ENCODE assay signal across 11 cellular contexts in the genomic region with DNA sequence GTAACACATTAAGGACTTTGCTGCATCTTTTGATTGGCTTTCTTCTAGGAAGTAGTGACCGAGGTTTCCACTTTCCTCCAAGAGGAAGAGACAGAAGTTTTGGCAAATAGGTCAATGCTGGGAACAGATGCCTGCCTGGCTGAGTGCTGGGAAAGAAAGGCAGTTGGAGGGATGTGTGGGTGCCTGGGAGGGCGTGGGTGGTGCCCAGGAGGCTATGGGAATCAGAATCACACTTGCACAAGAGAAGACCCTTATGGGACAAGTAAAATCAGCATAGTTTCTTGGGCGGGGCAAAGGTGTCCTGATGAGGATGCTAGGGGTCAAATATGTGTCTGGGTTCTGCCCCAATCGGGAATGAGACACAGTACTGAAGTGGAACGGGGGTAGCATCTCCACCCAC. TPM values are rescaled to one million over a fixed set of nuclear protein-coding genes. Genes with fewer than 3 reads are reported as not detected.
DNase-seq lines count a peak whose midpoint lies in the region; ATAC-seq and TF ChIP-seq lines count a peak whose summit lies in the region.
"Had no signal": no experiment of that assay in that cellular context is flagged by ENCODE, and none has a peak within 500 bp of the region (broad histone marks: within the 10 kb centered on the region; RNA-seq: fewer than 3 reads in every experiment).

No MANE protein-coding gene starts in this region.

- H3K27ac Mint-ChIP-seq in activated T-cell treated with anti-CD3 and anti-CD28 coated beads, Interleukin-2, amount 50 U/mL, for 24 hours = no peak overlapping the region
- peak overlapping the region; percentile 53 for H3K27ac Mint-ChIP-seq in T-helper 17 cell
- no peak overlapping the region for H3K27ac Mint-ChIP-seq in stimulated activated effector memory CD8-positive, alpha-beta T cell treated with anti-CD3 and anti-CD28 coated beads, Interleukin-12 subunit alpha, Interleukin-12 subunit beta, amount 100 ng/mL, for 72 hours

- peaks cover 68% of the 10 kb centered on the region for H3K36me3 Mint-ChIP-seq in activated T-cell treated with anti-CD3 and anti-CD28 coated beads, Interleukin-2, amount 50 U/mL, for 24 hours (ENCODE audit: low read depth)
- no peaks in the 10 kb centered on the region for H3K36me3 Mint-ChIP-seq in T-helper 17 cell (ENCODE audit: low read depth)
- peaks cover 70% of the 10 kb centered on the region for H3K36me3 Mint-ChIP-seq in stimulated activated effector memory CD8-positive, alpha-beta T cell treated with anti-CD3 and anti-CD28 coated beads, Interleukin-12 subunit alpha, Interleukin-12 subunit beta, amount 100 ng/mL, for 72 hours

- no peaks in the 10 kb centered on the region for H3K27me3 Mint-ChIP-seq in activated T-cell treated with anti-CD3 and anti-CD28 coated beads, Interleukin-2, amount 50 U/mL, for 24 hours
- H3K27me3 Mint-ChIP-seq in T-helper 17 cell = no peaks in the 10 kb centered on the region

- ATAC-seq in T-helper 17 cell = no peak
- ATAC-seq in gastroesophageal sphincter = no peak
- no peak for ATAC-seq in stimulated activated effector memory CD8-positive, alpha-beta T cell treated with anti-CD3 and anti-CD28 coated beads, Interleukin-12 subunit alpha, Interleukin-12 subunit beta, amount 100 ng/mL, for 72 hours
- ATAC-seq in HG03280 (IDR thresholded peaks at IDR 0.05; ENCODE audit: unreplicated experiment) = no peak

- no peak for TF ChIP-seq POLR2A in gastroesophageal sphincter (IDR thresholded peaks at IDR 0.05)

- H3K36me3 ChIP-seq in gastroesophageal sphincter = peaks cover 0 to 68% of the 10 kb centered on the region in 2 donors

- peak overlapping the region in 3 of 4 donors; percentile 86 to 89 (median 88) for H3K27ac ChIP-seq in gastroesophageal sphincter

- DNase-seq in activated T-cell treated with anti-CD3 and anti-CD28 coated beads, Interleukin-2, amount 50 U/mL, for 24 hours = no peak
- DNase-seq in activated T-cell treated with anti-CD3 and anti-CD28 coated beads for 4 hours = no peak
- DNase-seq in T-helper 17 cell = no peak
- no peak for DNase-seq in stimulated activated effector memory CD8-positive, alpha-beta T cell treated with anti-CD3 and anti-CD28 coated beads, Interleukin-12 subunit alpha, Interleukin-12 subunit beta, amount 100 ng/mL, for 72 hours (ENCODE audit: low spot score in 2 of 2)
- no peak for DNase-seq in NCI-H1092 (lab: John Stamatoyannopoulos, UW)
- DNase-seq in NCI-H2171 (lab: John Stamatoyannopoulos, UW) = no peak
- DNase-seq: activated CD8-positive, alpha-beta memory T cell treated with anti-CD3 and anti-CD28 coated beads, Interleukin-2, amount 50 U/mL, for 48 hours; left ventricle myocardium inferior; NCI-H524 had no signal

- 59 to 62% methylated on average over 5 of the region's 5 CpGs for WGBS in gastroesophageal sphincter (ENCODE audit: low coverage in 1 of 2), 2 donors

- H3K4me1 Mint-ChIP-seq in activated T-cell treated with anti-CD3 and anti-CD28 coated beads, Interleukin-2, amount 50 U/mL, for 24 hours (ENCODE audit: low read depth) = peaks cover 32% of the 10 kb centered on the region
- peaks cover 20% of the 10 kb centered on the region for H3K4me1 Mint-ChIP-seq in T-helper 17 cell
- H3K4me1 Mint-ChIP-seq in stimulated activated effector memory CD8-positive, alpha-beta T cell treated with anti-CD3 and anti-CD28 coated beads, Interleukin-12 subunit alpha, Interleukin-12 subunit beta, amount 100 ng/mL, for 72 hours = peaks cover 19% of the 10 kb centered on the region

- H3K9me3 ChIP-seq in T-helper 17 cell (ENCODE audit: control insufficient read depth, low read length, poor library complexity, severe bottlenecking) (no peaks in the 10 kb centered on the region), gastroesophageal sphincter (no peaks in the 10 kb centered on the region)
- H3K9me3 ChIP-seq: left ventricle myocardium inferior had no signal

- no peaks in the 10 kb centered on the region for H3K9me3 Mint-ChIP-seq in activated T-cell treated with anti-CD3 and anti-CD28 coated beads, Interleukin-2, amount 50 U/mL, for 24 hours
- H3K9me3 Mint-ChIP-seq in stimulated activated effector memory CD8-positive, alpha-beta T cell treated with anti-CD3 and anti-CD28 coated beads, Interleukin-12 subunit alpha, Interleukin-12 subunit beta, amount 100 ng/mL, for 72 hours = no peaks in the 10 kb centered on the region

- no peaks in the 10 kb centered on the region for H3K27me3 ChIP-seq in gastroesophageal sphincter

- peaks cover 0 to 24% (median 6%) of the 10 kb centered on the region in 3 donors for H3K4me1 ChIP-seq in gastroesophageal sphincter

- peak overlapping the region; percentile 85 for H3K4me3 Mint-ChIP-seq in activated T-cell treated with anti-CD3 and anti-CD28 coated beads, Interleukin-2, amount 50 U/mL, for 24 hours
- peak overlapping the region; percentile 93 for H3K4me3 Mint-ChIP-seq in T-helper 17 cell
- H3K4me3 Mint-ChIP-seq in stimulated activated effector memory CD8-positive, alpha-beta T cell treated with anti-CD3 and anti-CD28 coated beads, Interleukin-12 subunit alpha, Interleukin-12 subunit beta, amount 100 ng/mL, for 72 hours = peak overlapping the region; percentile 82

- no peak overlapping the region for H3K4me3 ChIP-seq in gastroesophageal sphincter

- TF ChIP-seq CTCF in gastroesophageal sphincter (IDR thresholded peaks at IDR 0.05) = no peak

- no peak for TF ChIP-seq EP300 in gastroesophageal sphincter (IDR thresholded peaks at IDR 0.05)

RNA-seq across cellular contexts. Expression of a gene that starts 0.9 kb away (rescaled TPM):
- total RNA-seq in T-helper 17 cell = 10 to 100 TPM in 1 of 2 donors, 1 to 10 TPM in 1; 9.1 to 10.8 TPM
- total RNA-seq in gastroesophageal sphincter = 10 to 100 TPM; 30.5 to 55.1 (median 40.3) TPM

RNA-seq across cellular contexts. Expression of a gene that starts 14.5 kb away (rescaled TPM):
- total RNA-seq in T-helper 17 cell = 10 to 100 TPM; 15.2 to 16.2 TPM
- total RNA-seq in gastroesophageal sphincter = 10 to 100 TPM; 21.8 to 33.3 (median 27.8) TPM

RNA-seq across cellular contexts. Expression of a gene that starts 37.8 kb away (rescaled TPM):
- total RNA-seq in T-helper 17 cell = 10 to 100 TPM; 21.8 to 31.0 TPM
- total RNA-seq in gastroesophageal sphincter = 10 to 100 TPM; 41.5 to 82.3 (median 56.9) TPM
